In the genomic region with DNA sequence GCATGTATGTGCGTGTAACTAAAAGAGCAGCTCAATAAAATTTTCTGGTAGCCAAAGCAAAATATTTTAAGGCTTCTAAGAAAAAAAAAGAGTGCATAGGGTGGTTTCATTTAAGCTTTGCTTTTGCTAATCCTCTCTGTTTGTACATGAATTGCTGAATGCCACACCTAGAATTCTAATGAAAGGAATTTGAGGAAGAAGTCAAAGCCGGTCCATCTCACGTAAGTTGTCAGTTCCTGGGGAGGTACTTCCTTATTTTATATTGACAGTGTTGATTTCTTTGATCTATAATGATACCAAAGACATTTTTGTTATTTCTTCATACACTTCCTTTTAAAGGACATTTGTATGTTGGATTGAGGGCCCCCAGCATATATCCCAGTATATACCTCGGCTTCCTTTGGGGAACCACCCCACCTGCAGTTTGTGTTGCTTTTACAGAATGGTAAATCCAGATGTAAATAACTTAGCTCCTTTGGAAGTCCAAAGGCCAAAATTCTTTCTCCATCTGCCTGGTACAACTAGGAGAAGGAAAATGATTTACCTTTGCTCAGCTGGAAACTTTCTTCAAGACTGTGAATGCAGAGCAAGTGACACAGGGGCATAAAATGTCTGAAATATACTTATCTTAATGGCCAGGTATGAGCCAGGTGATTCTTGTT, we compare ENCODE assay signal across 17 cellular contexts.
DNase-seq lines count a peak whose midpoint lies in the region; ATAC-seq and TF ChIP-seq lines count a peak whose summit lies in the region.
"Had no signal": no experiment of that assay in that cellular context is flagged by ENCODE, and none has a peak within 500 bp of the region (broad histone marks: within the 10 kb centered on the region; RNA-seq: fewer than 3 reads in every experiment).

No MANE protein-coding gene starts in this region.

- H3K4me1 ChIP-seq in RWPE2 (ENCODE audit: insufficient read depth, poor library complexity, severe bottlenecking), result peaks cover 7% of the 10 kb centered on the region
- peaks cover 10% of the 10 kb centered on the region for H3K4me1 ChIP-seq in foreskin keratinocyte

- DNase-seq in NCI-H748 (lab: John Stamatoyannopoulos, UW; ENCODE audit: unreplicated experiment) (peak; percentile 40), NCI-H748 treated with DMSO at 0.1 percent for 48 hours (lab: John Stamatoyannopoulos, UW) (no peak), RWPE2 (ENCODE audit: low spot score) (no peak), foreskin keratinocyte (peak; percentile 23 to 51), globus pallidus (ENCODE audit: low spot score) (no peak), H4 (ENCODE audit: low spot score) (no peak), anterior cingulate cortex (lab: John Stamatoyannopoulos, UW) (no peak)
- DNase-seq: 8988T, C1 segment of cervical spinal cord, H9, NCI-H1105, NCI-H187, NCI-H446 treated with DMSO at 0.1 percent for 48 hours, PC-3 had no signal

- TF ChIP-seq CTCF in RWPE2 (IDR thresholded peaks at IDR 0.05; ENCODE audit: poor library complexity, severe bottlenecking) (no peak), foreskin keratinocyte (conservative IDR thresholded peaks at IDR 0.05) (no peak)

- no peak overlapping the region for H3K4me3 ChIP-seq in RWPE2 (ENCODE audit: severe bottlenecking)
- H3K4me3 ChIP-seq: SK-N-MC had no signal

- H3K9me3 ChIP-seq in RWPE2 (ENCODE audit: severe bottlenecking), result no peaks in the 10 kb centered on the region

- ATAC-seq in RWPE2 (ENCODE audit: low read depth) (0 out of 3 replicates have a peak, but pooled peaks have one; percentile 33), foreskin keratinocyte (no peak), GM18868 (IDR thresholded peaks at IDR 0.05; ENCODE audit: unreplicated experiment) (no peak)
- ATAC-seq: PC-3, Right ventricle myocardium inferior had no signal

- H3K27me3 ChIP-seq in RWPE2 (ENCODE audit: insufficient read depth, poor library complexity, severe bottlenecking) (no peaks in the 10 kb centered on the region), foreskin keratinocyte (no peaks in the 10 kb centered on the region)

- H3K27ac ChIP-seq in RWPE2 (ENCODE audit: poor library complexity, severe bottlenecking), result no peak overlapping the region
- peak overlapping the region; percentile 38 for H3K27ac ChIP-seq in foreskin keratinocyte
- H3K27ac ChIP-seq: SK-N-MC had no signal

- no peaks in the 10 kb centered on the region for H3K36me3 ChIP-seq in RWPE2 (ENCODE audit: low read depth)

Comparison
In these comparisons a context has a peak if more than half of its experiments do, and no peak if none do; other contexts are left out.
1. DNase-seq: peak in NCI-H748 (single experiment) and foreskin keratinocyte (2 of 2); none in NCI-H748 treated with DMSO at 0.1 percent for 48 hours (single experiment), RWPE2 (single experiment), globus pallidus (single experiment), H4 (single experiment) and anterior cingulate cortex (0 of 58).